34 cellular contexts compared by ENCODE assay signal in genomic region chr6:153780011-153780410, GRCh38.
"Had no signal": no experiment of that assay in that cellular context is flagged by ENCODE, and none has a peak within 500 bp of the region (broad histone marks: within the 10 kb centered on the region; RNA-seq: fewer than 3 reads in every experiment).

No MANE protein-coding gene starts in this region.

- H3K9me3 ChIP-seq: MG63 had no signal

- H3K36me3 ChIP-seq: MG63 had no signal

- DNase-seq: Karpas-422, Kasumi-1, MG63, MM.1S, MV-4-11, NCI-H1048, NCI-H1092, NCI-H1092 treated with DMSO at 0.1 percent for 48 hours, NCI-H1105, NCI-H1105 treated with DMSO at 0.1 percent for 48 hours, NCI-H1417, NCI-H1417 treated with DMSO at 0.1 percent for 48 hours, NCI-H1436, NCI-H1436 treated with DMSO at 0.1 percent for 48 hours, NCI-H146, NCI-H1694, NCI-H1694 treated with DMSO at 0.1 percent for 48 hours, NCI-H187, NCI-H187 treated with DMSO at 0.1 percent for 48 hours, NCI-H1930, NCI-H2029, NCI-H2029 treated with DMSO at 0.1 percent for 48 hours, NCI-H2081, NCI-H2081 treated with DMSO at 0.1 percent for 48 hours, NCI-H2107, NCI-H2171, NCI-H2171 treated with DMSO at 0.1 percent for 48 hours, NCI-H2227 treated with DMSO at 0.1 percent for 48 hours, NCI-H226, NCI-H345, NCI-H446, NCI-H446 treated with DMSO at 0.1 percent for 48 hours, NCI-H510A, NCI-H510A treated with DMSO at 0.1 percent for 48 hours had no signal

- H3K27me3 ChIP-seq: MG63 had no signal

- H3K4me3 ChIP-seq: MG63 had no signal
